ENCODE assay signal across 8 cellular contexts in the genomic region with DNA sequence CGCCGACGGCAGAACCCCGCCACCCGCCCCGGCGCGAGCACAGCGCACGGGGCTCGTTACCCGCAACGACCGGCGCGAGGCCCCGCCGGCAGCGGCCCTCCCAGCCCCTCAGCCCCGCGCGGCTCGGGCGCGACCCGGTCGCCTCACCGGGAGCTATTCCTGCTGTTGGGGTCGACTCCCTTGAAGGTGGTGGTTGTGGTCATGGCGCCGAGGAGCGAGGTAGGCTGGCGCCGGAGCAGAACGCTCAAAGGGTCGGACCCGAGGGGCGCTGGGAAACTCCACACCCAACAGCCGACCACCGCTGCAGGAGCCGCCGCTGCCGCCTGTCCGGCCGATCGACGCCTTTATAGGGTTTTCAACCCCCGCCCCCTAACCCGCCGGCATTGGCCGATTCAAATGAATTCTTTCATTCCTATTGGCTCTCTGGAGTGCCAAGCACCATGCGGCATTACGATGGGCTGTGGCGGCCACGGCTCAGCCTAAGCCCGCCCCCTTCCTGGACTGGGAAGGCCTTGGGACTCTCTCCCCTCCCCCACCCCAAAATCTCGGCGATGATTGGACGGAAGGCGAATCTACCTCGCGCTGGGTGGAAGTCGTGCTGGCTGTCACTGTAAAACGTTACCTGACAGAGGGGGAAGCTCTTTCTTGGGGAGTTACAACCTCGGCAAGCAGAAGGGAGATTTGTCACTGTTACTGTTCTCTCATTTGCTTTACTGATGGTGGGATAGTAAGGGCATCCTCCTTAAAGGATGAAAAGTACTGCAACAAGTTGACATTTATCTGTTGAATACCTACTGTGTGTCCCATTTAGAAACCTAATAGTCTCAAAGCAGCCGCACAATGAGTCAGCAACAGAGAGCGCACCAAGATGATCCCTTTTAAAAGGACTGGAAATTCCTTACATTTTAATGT. TPM values are rescaled to one million over a fixed set of nuclear protein-coding genes. Genes with fewer than 3 reads are reported as not detected.
DNase-seq lines count a peak whose midpoint lies in the region; ATAC-seq and TF ChIP-seq lines count a peak whose summit lies in the region.

TSS of gene JPT1 (minus strand) at position 318 of the 912 bp plus-strand sequence. CDS start at position 203, 115 bp downstream.

- peak within 1 kb of the TSS; percentile 94 for H3K4me3 ChIP-seq in AG04450 (ENCODE audit: low read depth, low read length)
- H3K4me3 ChIP-seq in cardiac fibroblast (replicated peaks in 1 of 2; ENCODE audit: low read depth in 2 of 2, low read length in 2 of 2), result peak within 1 kb of the TSS; percentile 88 to 94

- peak within 1 kb of the TSS; percentile 94 for H3K27ac Mint-ChIP-seq in WTC11

- H3K36me3 Mint-ChIP-seq in WTC11, result peaks cover 10% of the 10 kb centered on the region

- no peaks in the 10 kb centered on the region for H3K9me3 Mint-ChIP-seq in WTC11

- H3K9me3 ChIP-seq in AG04450 (ENCODE audit: control insufficient read depth, insufficient read depth, low read length), result no peaks in the 10 kb centered on the region; the same call in 1 of the 2 replicates

- peaks cover 47% of the 10 kb centered on the region for H3K4me1 Mint-ChIP-seq in WTC11

- POLR2A ChIA-PET in AG04450 (lab: Yijun Ruan, JAX), result interaction anchor here (0.7 to 1.5 kb wide), 5 partner anchors 12 to 50 kb away, joined by 3 to 7 read pairs (median 4); partner anchors contain the start of gene NT5C
- POLR2A ChIA-PET in WTC11 (lab: Charles Lee), result interaction anchor here (0.6 to 1.5 kb wide), 8 partner anchors 12 to 67 kb away, joined by 3 to 9 read pairs (median 4); partner anchors contain the start of genes NUP85 and SLC16A5

- ATAC-seq in GM18909 (IDR thresholded peaks at IDR 0.05; ENCODE audit: poor library complexity, unreplicated experiment), result peak; percentile 92
- ATAC-seq in HG03175 (IDR thresholded peaks at IDR 0.05; ENCODE audit: unreplicated experiment), result peak; percentile 97
- peak; percentile 96 for ATAC-seq in WTC11

- H3K27ac ChIP-seq in AG04450 (ENCODE audit: low read depth, low read length), result no peak within 1 kb of the TSS

- CTCF ChIA-PET in AG04450 (lab: Charles Lee) (interaction anchor here (0.6 kb wide), 1 partner anchor 22 kb away, joined by 3 read pairs; no protein-coding TSS in a partner anchor), WTC11 (lab: Charles Lee) (interaction anchor here (0.5 to 2.3 kb wide), 10 partner anchors 17 to 770 kb away, joined by 3 to 18 read pairs (median 5); partner anchors contain the start of genes MIF4GD and NT5C)

- H3K4me3 Mint-ChIP-seq in WTC11, result peak within 1 kb of the TSS; percentile 97

- H3K27me3 ChIP-seq in AG04450 (ENCODE audit: control insufficient read depth, insufficient read depth, low read length), result no peaks in the 10 kb centered on the region

- H3K27me3 Mint-ChIP-seq in WTC11 (ENCODE audit: low read depth), result peaks cover 3% of the 10 kb centered on the region; the same call in 1 of the 2 replicates

- DNase-seq in AG04450 (ENCODE audit: low read depth, low spot score) (peak; percentile 97), NCI-H226 (peak; percentile 98), WTC11 (ENCODE audit: low spot score) (peak; percentile 99), cardiac fibroblast (ENCODE audit: low read depth in 2 of 2) (peak; percentile 99), inferior parietal cortex (ENCODE audit: extremely low spot score) (peak; percentile 98)
- peak; percentile 95 to 98 for DNase-seq in stimulated activated CD4-positive, alpha-beta T cell treated with anti-CD3 and anti-CD28 coated beads, Interleukin-12 subunit alpha, Interleukin-12 subunit beta, amount 100 ng/mL, for 24 hours (ENCODE audit: low read depth in 2 of 2)

- no peak for TF ChIP-seq CTCF in AG04450 (IDR thresholded peaks at IDR 0.05; ENCODE audit: low read depth, low read length)
- no peak for TF ChIP-seq CTCF in WTC11 (IDR thresholded peaks at IDR 0.05)
- TF ChIP-seq CTCF in cardiac fibroblast (IDR thresholded peaks at IDR 0.05; ENCODE audit: low read depth, low read length), result no peak

TF ChIP-seq in WTC11, 78 proteins besides CTCF, POLR2A, EP300 and RAD21 (continues in another document):
- TF ChIP-seq MXD4 (CRISPR knock-in tag; IDR thresholded peaks at IDR 0.05; ENCODE audit: borderline replicate concordance), result no peak
- no peak for TF ChIP-seq HMGA2 (CRISPR knock-in tag; IDR thresholded peaks at IDR 0.05)
- TF ChIP-seq, protein P1, sequence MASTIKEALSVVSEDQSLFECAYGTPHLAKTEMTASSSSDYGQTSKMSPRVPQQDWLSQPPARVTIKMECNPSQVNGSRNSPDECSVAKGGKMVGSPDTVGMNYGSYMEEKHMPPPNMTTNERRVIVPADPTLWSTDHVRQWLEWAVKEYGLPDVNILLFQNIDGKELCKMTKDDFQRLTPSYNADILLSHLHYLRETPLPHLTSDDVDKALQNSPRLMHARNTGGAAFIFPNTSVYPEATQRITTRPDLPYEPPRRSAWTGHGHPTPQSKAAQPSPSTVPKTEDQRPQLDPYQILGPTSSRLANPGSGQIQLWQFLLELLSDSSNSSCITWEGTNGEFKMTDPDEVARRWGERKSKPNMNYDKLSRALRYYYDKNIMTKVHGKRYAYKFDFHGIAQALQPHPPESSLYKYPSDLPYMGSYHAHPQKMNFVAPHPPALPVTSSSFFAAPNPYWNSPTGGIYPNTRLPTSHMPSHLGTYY (CRISPR knock-in tag; IDR thresholded peaks at IDR 0.05), result 0 out of 2 replicates have a peak, but pooled peaks have one; percentile 52
- no peak for TF ChIP-seq NR2C2 (CRISPR knock-in tag; IDR thresholded peaks at IDR 0.05)
- TF ChIP-seq ZMAT4 (CRISPR knock-in tag; IDR thresholded peaks at IDR 0.05), result peak; percentile 83
- no peak for TF ChIP-seq ATF6 (CRISPR knock-in tag; IDR thresholded peaks at IDR 0.05)
- TF ChIP-seq RORB (CRISPR knock-in tag; IDR thresholded peaks at IDR 0.05), result no peak
- no peak for TF ChIP-seq NR3C1 (CRISPR knock-in tag; conservative IDR thresholded peaks at IDR 0.05; ENCODE audit: low read depth)
- 0 out of 2 replicates have a peak, but pooled peaks have one; percentile 33 for TF ChIP-seq AR (CRISPR knock-in tag; IDR thresholded peaks at IDR 0.05)
- TF ChIP-seq GABPB1 (CRISPR knock-in tag; IDR thresholded peaks at IDR 0.05), result peak; percentile 54
- no peak for TF ChIP-seq ZNF121 (CRISPR knock-in tag; IDR thresholded peaks at IDR 0.05)
- TF ChIP-seq NFATC4 (CRISPR knock-in tag; IDR thresholded peaks at IDR 0.05), result peak; percentile 63; the same call in 1 of the 2 replicates
- TF ChIP-seq CBFB (CRISPR knock-in tag; IDR thresholded peaks at IDR 0.05; ENCODE audit: low read depth), result no peak
- TF ChIP-seq USF1 (CRISPR knock-in tag; IDR thresholded peaks at IDR 0.05), result peak; percentile 43; the same call in 1 of the 2 replicates
- TF ChIP-seq TP53 (CRISPR knock-in tag; IDR thresholded peaks at IDR 0.05), result no peak

RNA-seq across cellular contexts. Expression of gene JPT1, which starts in this region (rescaled TPM):
- polyA plus RNA-seq in AG04450 (2011; rRNA removed), result 89.8 and 97.0 TPM in 2 replicates
- polyA minus RNA-seq in AG04450 (2011; rRNA and poly(A)+ RNA removed), result 31.8 and 53.5 TPM in 2 replicates
- 289 to 341 TPM (median 300 TPM) in 3 replicates for total RNA-seq in WTC11 (2021)
